ENCODE assay signal across 1 cellular context in the genomic region with DNA sequence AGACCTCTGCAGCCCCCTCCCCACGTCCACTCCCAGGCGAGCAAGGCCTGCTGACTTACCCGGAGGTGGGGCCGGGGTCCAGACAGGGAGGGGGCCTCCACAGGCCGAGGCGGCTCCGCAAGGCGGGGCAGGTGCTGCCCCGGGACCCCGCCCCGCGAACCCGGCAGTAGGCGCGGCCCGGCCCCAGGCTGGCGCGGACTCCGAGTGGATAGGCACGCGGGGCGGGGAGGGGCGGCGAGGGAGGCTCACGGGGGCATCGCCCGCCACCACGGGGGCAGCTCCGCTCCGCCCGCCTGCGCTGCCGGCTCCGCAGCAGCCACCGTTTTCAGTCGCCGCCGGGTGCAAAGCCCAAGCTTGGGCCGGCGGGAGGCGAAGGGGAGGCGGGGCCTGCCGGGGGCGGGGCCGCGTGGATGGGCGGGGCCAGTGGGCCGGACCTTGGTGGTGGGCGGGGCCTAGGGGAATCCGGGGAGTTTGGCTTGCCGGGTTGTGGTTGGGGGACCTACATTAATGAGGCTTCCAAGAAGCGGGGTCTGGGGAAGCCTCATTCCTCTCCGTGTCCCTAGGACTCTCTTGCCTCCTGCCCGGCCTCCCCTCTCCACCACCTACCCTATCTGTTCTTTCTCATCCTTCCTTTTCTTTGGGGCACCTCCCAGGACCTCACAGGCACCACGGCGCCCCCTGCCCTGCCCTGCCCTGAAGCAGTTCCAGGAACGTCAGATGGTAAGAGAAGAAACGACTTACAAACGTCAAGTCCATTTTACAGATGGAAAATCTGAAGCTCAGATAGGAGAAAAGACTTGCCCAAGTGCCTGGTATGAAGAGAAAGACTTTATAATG.
TF ChIP-seq lines count a peak whose summit lies in the region.

A gene (minus strand): TSS at position 348 of the 837 bp plus-strand sequence. CDS start 23,757 bp downstream, outside the sequence.

TF ChIP-seq in HEK293, 187 proteins besides CTCF, POLR2A, EP300 and RAD21 (continued from another document):
- TF ChIP-seq, protein P1, sequence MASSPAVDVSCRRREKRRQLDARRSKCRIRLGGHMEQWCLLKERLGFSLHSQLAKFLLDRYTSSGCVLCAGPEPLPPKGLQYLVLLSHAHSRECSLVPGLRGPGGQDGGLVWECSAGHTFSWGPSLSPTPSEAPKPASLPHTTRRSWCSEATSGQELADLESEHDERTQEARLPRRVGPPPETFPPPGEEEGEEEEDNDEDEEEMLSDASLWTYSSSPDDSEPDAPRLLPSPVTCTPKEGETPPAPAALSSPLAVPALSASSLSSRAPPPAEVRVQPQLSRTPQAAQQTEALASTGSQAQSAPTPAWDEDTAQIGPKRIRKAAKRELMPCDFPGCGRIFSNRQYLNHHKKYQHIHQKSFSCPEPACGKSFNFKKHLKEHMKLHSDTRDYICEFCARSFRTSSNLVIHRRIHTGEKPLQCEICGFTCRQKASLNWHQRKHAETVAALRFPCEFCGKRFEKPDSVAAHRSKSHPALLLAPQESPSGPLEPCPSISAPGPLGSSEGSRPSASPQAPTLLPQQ (tag by site-specific recombination; IDR thresholded peaks at IDR 0.05), result no peak
- TF ChIP-seq BCL11B (tag by site-specific recombination; IDR thresholded peaks at IDR 0.05; ENCODE audit: low read depth) (no peak), ZNF184 (tag by site-specific recombination; IDR thresholded peaks at IDR 0.05) (no peak), ZNF585B (tag by site-specific recombination; IDR thresholded peaks at IDR 0.05) (no peak), TRIM28 (IDR thresholded peaks at IDR 0.05; ENCODE audit: borderline replicate concordance, low read length) (no peak), GLI4 (tag by site-specific recombination; IDR thresholded peaks at IDR 0.05) (no peak), ZBTB48 (tag by site-specific recombination; IDR thresholded peaks at IDR 0.05) (peak; percentile 64; the same call in 1 of the 2 replicates), SP2 (tag by site-specific recombination; IDR thresholded peaks at IDR 0.05) (peak; percentile 62), ZNF677 (tag by site-specific recombination; IDR thresholded peaks at IDR 0.05) (no peak), ZNF112 (tag by site-specific recombination; IDR thresholded peaks at IDR 0.05) (no peak), HOXA7 (CRISPR knock-in tag; IDR thresholded peaks at IDR 0.05; ENCODE audit: borderline replicate concordance) (no peak), ZSCAN16 (tag by site-specific recombination; IDR thresholded peaks at IDR 0.05) (no peak), ZNF174 (tag by site-specific recombination; IDR thresholded peaks at IDR 0.05) (no peak), YY1 (tag by site-specific recombination; IDR thresholded peaks at IDR 0.05) (no peak), SP3 (tag by site-specific recombination; IDR thresholded peaks at IDR 0.05) (peak; percentile 87), KLF7 (tag by site-specific recombination; IDR thresholded peaks at IDR 0.05; ENCODE audit: borderline replicate concordance) (peak; percentile 28; the same call in 1 of the 2 replicates), ZNF175 (tag by site-specific recombination; IDR thresholded peaks at IDR 0.05) (no peak), ZNF221 (tag by site-specific recombination; IDR thresholded peaks at IDR 0.05; ENCODE audit: borderline replicate concordance) (no peak), GFI1B (tag by site-specific recombination; IDR thresholded peaks at IDR 0.05) (no peak), ZNF292 (tag by site-specific recombination; IDR thresholded peaks at IDR 0.05; ENCODE audit: borderline replicate concordance, low read depth) (no peak), ZNF423 (tag by site-specific recombination; IDR thresholded peaks at IDR 0.05) (no peak), ZNF654 (tag by site-specific recombination; IDR thresholded peaks at IDR 0.05; ENCODE audit: low read depth) (no peak), SP7 (tag by site-specific recombination; IDR thresholded peaks at IDR 0.05) (peak; percentile 22; the same call in 1 of the 2 replicates), ZNF391 (tag by site-specific recombination; IDR thresholded peaks at IDR 0.05; ENCODE audit: borderline replicate concordance, low read depth) (no peak), ZBTB21 (tag by site-specific recombination; IDR thresholded peaks at IDR 0.05) (no peak)
- TF ChIP-seq, protein P2, sequence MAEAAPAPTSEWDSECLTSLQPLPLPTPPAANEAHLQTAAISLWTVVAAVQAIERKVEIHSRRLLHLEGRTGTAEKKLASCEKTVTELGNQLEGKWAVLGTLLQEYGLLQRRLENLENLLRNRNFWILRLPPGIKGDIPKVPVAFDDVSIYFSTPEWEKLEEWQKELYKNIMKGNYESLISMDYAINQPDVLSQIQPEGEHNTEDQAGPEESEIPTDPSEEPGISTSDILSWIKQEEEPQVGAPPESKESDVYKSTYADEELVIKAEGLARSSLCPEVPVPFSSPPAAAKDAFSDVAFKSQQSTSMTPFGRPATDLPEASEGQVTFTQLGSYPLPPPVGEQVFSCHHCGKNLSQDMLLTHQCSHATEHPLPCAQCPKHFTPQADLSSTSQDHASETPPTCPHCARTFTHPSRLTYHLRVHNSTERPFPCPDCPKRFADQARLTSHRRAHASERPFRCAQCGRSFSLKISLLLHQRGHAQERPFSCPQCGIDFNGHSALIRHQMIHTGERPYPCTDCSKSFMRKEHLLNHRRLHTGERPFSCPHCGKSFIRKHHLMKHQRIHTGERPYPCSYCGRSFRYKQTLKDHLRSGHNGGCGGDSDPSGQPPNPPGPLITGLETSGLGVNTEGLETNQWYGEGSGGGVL (tag by site-specific recombination; IDR thresholded peaks at IDR 0.05), result peak; percentile 42; the same call in 1 of the 2 replicates
- TF ChIP-seq, protein P3, sequence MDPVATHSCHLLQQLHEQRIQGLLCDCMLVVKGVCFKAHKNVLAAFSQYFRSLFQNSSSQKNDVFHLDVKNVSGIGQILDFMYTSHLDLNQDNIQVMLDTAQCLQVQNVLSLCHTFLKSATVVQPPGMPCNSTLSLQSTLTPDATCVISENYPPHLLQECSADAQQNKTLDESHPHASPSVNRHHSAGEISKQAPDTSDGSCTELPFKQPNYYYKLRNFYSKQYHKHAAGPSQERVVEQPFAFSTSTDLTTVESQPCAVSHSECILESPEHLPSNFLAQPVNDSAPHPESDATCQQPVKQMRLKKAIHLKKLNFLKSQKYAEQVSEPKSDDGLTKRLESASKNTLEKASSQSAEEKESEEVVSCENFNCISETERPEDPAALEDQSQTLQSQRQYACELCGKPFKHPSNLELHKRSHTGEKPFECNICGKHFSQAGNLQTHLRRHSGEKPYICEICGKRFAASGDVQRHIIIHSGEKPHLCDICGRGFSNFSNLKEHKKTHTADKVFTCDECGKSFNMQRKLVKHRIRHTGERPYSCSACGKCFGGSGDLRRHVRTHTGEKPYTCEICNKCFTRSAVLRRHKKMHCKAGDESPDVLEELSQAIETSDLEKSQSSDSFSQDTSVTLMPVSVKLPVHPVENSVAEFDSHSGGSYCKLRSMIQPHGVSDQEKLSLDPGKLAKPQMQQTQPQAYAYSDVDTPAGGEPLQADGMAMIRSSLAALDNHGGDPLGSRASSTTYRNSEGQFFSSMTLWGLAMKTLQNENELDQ (tag by site-specific recombination; IDR thresholded peaks at IDR 0.05; ENCODE audit: low read depth), result no peak
- TF ChIP-seq, protein P4, sequence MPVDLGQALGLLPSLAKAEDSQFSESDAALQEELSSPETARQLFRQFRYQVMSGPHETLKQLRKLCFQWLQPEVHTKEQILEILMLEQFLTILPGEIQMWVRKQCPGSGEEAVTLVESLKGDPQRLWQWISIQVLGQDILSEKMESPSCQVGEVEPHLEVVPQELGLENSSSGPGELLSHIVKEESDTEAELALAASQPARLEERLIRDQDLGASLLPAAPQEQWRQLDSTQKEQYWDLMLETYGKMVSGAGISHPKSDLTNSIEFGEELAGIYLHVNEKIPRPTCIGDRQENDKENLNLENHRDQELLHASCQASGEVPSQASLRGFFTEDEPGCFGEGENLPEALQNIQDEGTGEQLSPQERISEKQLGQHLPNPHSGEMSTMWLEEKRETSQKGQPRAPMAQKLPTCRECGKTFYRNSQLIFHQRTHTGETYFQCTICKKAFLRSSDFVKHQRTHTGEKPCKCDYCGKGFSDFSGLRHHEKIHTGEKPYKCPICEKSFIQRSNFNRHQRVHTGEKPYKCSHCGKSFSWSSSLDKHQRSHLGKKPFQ (tag by site-specific recombination; IDR thresholded peaks at IDR 0.05), result no peak
- TF ChIP-seq, protein P5, sequence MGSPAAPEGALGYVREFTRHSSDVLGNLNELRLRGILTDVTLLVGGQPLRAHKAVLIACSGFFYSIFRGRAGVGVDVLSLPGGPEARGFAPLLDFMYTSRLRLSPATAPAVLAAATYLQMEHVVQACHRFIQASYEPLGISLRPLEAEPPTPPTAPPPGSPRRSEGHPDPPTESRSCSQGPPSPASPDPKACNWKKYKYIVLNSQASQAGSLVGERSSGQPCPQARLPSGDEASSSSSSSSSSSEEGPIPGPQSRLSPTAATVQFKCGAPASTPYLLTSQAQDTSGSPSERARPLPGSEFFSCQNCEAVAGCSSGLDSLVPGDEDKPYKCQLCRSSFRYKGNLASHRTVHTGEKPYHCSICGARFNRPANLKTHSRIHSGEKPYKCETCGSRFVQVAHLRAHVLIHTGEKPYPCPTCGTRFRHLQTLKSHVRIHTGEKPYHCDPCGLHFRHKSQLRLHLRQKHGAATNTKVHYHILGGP (tag by site-specific recombination; IDR thresholded peaks at IDR 0.05), result no peak
- TF ChIP-seq, protein P6, sequence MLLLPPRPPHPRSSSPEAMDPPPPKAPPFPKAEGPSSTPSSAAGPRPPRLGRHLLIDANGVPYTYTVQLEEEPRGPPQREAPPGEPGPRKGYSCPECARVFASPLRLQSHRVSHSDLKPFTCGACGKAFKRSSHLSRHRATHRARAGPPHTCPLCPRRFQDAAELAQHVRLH (tag by site-specific recombination; IDR thresholded peaks at IDR 0.05), result no peak
- TF ChIP-seq, protein P7, sequence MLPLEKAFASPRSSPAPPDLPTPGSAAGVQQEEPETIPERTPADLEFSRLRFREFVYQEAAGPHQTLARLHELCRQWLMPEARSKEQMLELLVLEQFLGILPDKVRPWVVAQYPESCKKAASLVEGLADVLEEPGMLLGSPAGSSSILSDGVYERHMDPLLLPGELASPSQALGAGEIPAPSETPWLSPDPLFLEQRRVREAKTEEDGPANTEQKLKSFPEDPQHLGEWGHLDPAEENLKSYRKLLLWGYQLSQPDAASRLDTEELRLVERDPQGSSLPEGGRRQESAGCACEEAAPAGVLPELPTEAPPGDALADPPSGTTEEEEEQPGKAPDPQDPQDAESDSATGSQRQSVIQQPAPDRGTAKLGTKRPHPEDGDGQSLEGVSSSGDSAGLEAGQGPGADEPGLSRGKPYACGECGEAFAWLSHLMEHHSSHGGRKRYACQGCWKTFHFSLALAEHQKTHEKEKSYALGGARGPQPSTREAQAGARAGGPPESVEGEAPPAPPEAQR (tag by site-specific recombination; IDR thresholded peaks at IDR 0.05), result no peak
- TF ChIP-seq, protein P8, sequence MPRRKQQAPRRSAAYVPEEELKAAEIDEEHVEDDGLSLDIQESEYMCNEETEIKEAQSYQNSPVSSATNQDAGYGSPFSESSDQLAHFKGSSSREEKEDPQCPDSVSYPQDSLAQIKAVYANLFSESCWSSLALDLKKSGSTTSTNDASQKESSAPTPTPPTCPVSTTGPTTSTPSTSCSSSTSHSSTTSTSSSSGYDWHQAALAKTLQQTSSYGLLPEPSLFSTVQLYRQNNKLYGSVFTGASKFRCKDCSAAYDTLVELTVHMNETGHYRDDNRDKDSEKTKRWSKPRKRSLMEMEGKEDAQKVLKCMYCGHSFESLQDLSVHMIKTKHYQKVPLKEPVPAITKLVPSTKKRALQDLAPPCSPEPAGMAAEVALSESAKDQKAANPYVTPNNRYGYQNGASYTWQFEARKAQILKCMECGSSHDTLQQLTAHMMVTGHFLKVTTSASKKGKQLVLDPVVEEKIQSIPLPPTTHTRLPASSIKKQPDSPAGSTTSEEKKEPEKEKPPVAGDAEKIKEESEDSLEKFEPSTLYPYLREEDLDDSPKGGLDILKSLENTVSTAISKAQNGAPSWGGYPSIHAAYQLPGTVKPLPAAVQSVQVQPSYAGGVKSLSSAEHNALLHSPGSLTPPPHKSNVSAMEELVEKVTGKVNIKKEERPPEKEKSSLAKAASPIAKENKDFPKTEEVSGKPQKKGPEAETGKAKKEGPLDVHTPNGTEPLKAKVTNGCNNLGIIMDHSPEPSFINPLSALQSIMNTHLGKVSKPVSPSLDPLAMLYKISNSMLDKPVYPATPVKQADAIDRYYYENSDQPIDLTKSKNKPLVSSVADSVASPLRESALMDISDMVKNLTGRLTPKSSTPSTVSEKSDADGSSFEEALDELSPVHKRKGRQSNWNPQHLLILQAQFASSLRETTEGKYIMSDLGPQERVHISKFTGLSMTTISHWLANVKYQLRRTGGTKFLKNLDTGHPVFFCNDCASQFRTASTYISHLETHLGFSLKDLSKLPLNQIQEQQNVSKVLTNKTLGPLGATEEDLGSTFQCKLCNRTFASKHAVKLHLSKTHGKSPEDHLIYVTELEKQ (tag by site-specific recombination; IDR thresholded peaks at IDR 0.05; ENCODE audit: borderline replicate concordance), result no peak
